Comparison of ENCODE assay signal across 8 cellular contexts in genomic region chr11:46936138-46937110, GRCh38. TPM values are rescaled to one million over a fixed set of nuclear protein-coding genes. Genes with fewer than 3 reads are reported as not detected.
A peak's percentile ranks its signal among the peaks of the same experiment; 100 is the strongest.
DNase-seq lines count a peak whose midpoint lies in the region; ATAC-seq, FAIRE-seq and TF ChIP-seq lines count a peak whose summit lies in the region.

CSTPP1 (plus strand) TSS chr11:46936761; CDS start chr11:46936806, 45 bp downstream.

- intact Hi-C loops in A673 (cut with micrococcal nuclease; ENCODE audit: unreplicated experiment) = loop anchor here (10.0 kb wide), 1 partner anchor 1512 kb away; no protein-coding TSS in a partner anchor

- POLR2A ChIA-PET in A673 (lab: Charles Lee; ENCODE audit: low non-redundant PET) = interaction anchor here (0.5 to 0.7 kb wide), 3 partner anchors 26 to 258 kb away, joined by 3 to 4 read pairs (median 3); no protein-coding TSS in a partner anchor
- POLR2A ChIA-PET in WTC11 (lab: Charles Lee) = interaction anchor here (1.7 kb wide), 1 partner anchor 23 kb away, joined by 11 read pairs; no protein-coding TSS in a partner anchor

- no peaks in the 10 kb centered on the region for H3K9me3 Mint-ChIP-seq in WTC11

- H3K36me3 Mint-ChIP-seq in WTC11 = no peaks in the 10 kb centered on the region

- H3K27me3 ChIP-seq in A673 (replicated peaks; ENCODE audit: insufficient read depth, low read depth, low read length, poor library complexity) (no peaks in the 10 kb centered on the region), bronchial epithelial cell (ENCODE audit: control insufficient read depth, insufficient read depth, low read length) (no peaks in the 10 kb centered on the region), small intestine (ENCODE audit: control insufficient read depth in 2 of 2, insufficient read depth in 2 of 2, low read length in 2 of 2) (no peaks in the 10 kb centered on the region)

- BruUV-seq in A673 (replicated peaks; lab: Mats Ljungman, UMichigan) = TSS peak; percentile 71

- peak within 1 kb of the TSS; percentile 64 for H3K4me3 ChIP-seq in A673 (ENCODE audit: low read depth, low read length, poor library complexity, severe bottlenecking)
- H3K4me3 ChIP-seq in bronchial epithelial cell (ENCODE audit: low read depth, low read length) = peak within 1 kb of the TSS; percentile 89
- peak within 1 kb of the TSS; percentile 63 to 77 for H3K4me3 ChIP-seq in small intestine (ENCODE audit: low read depth in 1 of 2, low read length in 2 of 2)

- FAIRE-seq in bronchial epithelial cell (lab: Jason Lieb, UNC) (no peak), small intestine (lab: Jason Lieb, UNC) (no peak)

- WGBS in small intestine, 3 donors = 9 to 18% (median 14%) methylated on average over 41 of the region's 41 CpGs

- CTCF ChIA-PET in A673 (lab: Charles Lee) = interaction anchor here (0.6 to 1.7 kb wide), 4 partner anchors 19 to 819 kb away, joined by 3 to 11 read pairs (median 8); no protein-coding TSS in a partner anchor
- CTCF ChIA-PET in WTC11 (lab: Charles Lee) = interaction anchor here (0.6 to 2.2 kb wide), 11 partner anchors 13 to 378 kb away, joined by 3 to 24 read pairs (median 4); partner anchors contain the start of gene LRP4

- ATAC-seq in GM18868 (IDR thresholded peaks at IDR 0.05; ENCODE audit: unreplicated experiment) = peak; percentile 97
- ATAC-seq in HG03139 (IDR thresholded peaks at IDR 0.05; ENCODE audit: unreplicated experiment) = peak; percentile 95
- ATAC-seq in WTC11 = peak; percentile 94

- H3K27ac ChIP-seq in A673 (ENCODE audit: low read depth, low read length, poor library complexity, severe bottlenecking) = peak within 1 kb of the TSS; percentile 1
- H3K27ac ChIP-seq in small intestine (ENCODE audit: low read depth in 1 of 2, low read length in 1 of 2) = peak within 1 kb of the TSS in 1 of 2 donors; percentile 47

- H3K9me3 ChIP-seq in A673 (ENCODE audit: low read depth, low read length, poor library complexity, severe bottlenecking) = no peaks in the 10 kb centered on the region
- H3K9me3 ChIP-seq in small intestine (ENCODE audit: control insufficient read depth, low read depth) = no peaks in the 10 kb centered on the region

- peaks cover 7% of the 10 kb centered on the region for H3K27me3 Mint-ChIP-seq in WTC11 (ENCODE audit: low read depth)

- H3K4me1 Mint-ChIP-seq in WTC11 = peaks cover 9% of the 10 kb centered on the region

- no peaks in the 10 kb centered on the region for H3K36me3 ChIP-seq in A673 (ENCODE audit: insufficient read depth, low read length, poor library complexity, severe bottlenecking)
- H3K36me3 ChIP-seq in bronchial epithelial cell (ENCODE audit: control insufficient read depth, insufficient read depth, low read length) = no peaks in the 10 kb centered on the region
- H3K36me3 ChIP-seq in small intestine (ENCODE audit: control insufficient read depth in 2 of 2, insufficient read depth in 2 of 2, low read length in 2 of 2) = no peaks in the 10 kb centered on the region

- H3K4me1 ChIP-seq in A673 (ENCODE audit: insufficient read depth, low read length, poor library complexity, severe bottlenecking) (no peaks in the 10 kb centered on the region), small intestine (ENCODE audit: control insufficient read depth in 2 of 2, insufficient read depth in 1 of 2, low read depth in 1 of 2, low read length in 1 of 2) (peaks cover 0 to 2% of the 10 kb centered on the region in 2 donors)

- H3K27ac Mint-ChIP-seq in WTC11 = peak within 1 kb of the TSS; percentile 89

- peak within 1 kb of the TSS; percentile 97 for H3K4me3 Mint-ChIP-seq in WTC11

- TF ChIP-seq CTCF in A673 (conservative IDR thresholded peaks at IDR 0.05; ENCODE audit: low read depth, low read length) (no peak), WTC11 (IDR thresholded peaks at IDR 0.05) (no peak), bronchial epithelial cell (IDR thresholded peaks at IDR 0.05; ENCODE audit: insufficient read depth, low read length, severe bottlenecking) (no peak)

- DNase-seq in A673 (ENCODE audit: low spot score) (peak; percentile 100), NCI-H2227 (lab: John Stamatoyannopoulos, UW; ENCODE audit: unreplicated experiment) (peak; percentile 97), WTC11 (ENCODE audit: low spot score) (peak; percentile 96), bronchial epithelial cell (ENCODE audit: low read depth) (peak; percentile 71), iPS-NIHi11 (ENCODE audit: low spot score) (peak; percentile 99), small intestine (peak; percentile 97)

TF ChIP-seq in WTC11, 78 proteins besides CTCF, POLR2A, EP300 and RAD21 (continues in another document):
- TF ChIP-seq NFATC4 (CRISPR knock-in tag; IDR thresholded peaks at IDR 0.05) (no peak), RORB (CRISPR knock-in tag; IDR thresholded peaks at IDR 0.05) (no peak), ARID4B (CRISPR knock-in tag; IDR thresholded peaks at IDR 0.05; ENCODE audit: borderline replicate concordance) (peak; percentile 21; the same call in 1 of the 2 replicates), STAT6 (CRISPR knock-in tag; conservative IDR thresholded peaks at IDR 0.05; ENCODE audit: low read depth) (no peak), NFYB (CRISPR knock-in tag; conservative IDR thresholded peaks at IDR 0.05; ENCODE audit: low read depth) (no peak)

RNA-seq across cellular contexts. Expression of gene CSTPP1, which starts in this region (rescaled TPM):
- total RNA-seq in A673 (2021) (79.3 and 89.7 TPM in 2 replicates), WTC11 (2021) (23.6 to 27.6 TPM (median 27.5 TPM) in 3 replicates), bronchial epithelial cell (6.6 and 9.1 TPM in 2 replicates)
- polyA plus RNA-seq in small intestine = 10 to 100 TPM; 15.1 to 22.7 (median 18.3) TPM
